ENCODE assay signal across 1 cellular context in genomic region chr13:99064624-99065249, GRCh38.
TF ChIP-seq lines count a peak whose summit lies in the region.

No MANE protein-coding gene starts in this region.

TF ChIP-seq in IMR-90, 13 proteins besides CTCF, POLR2A, EP300 and RAD21:
- TF ChIP-seq CHD1 (IDR thresholded peaks at IDR 0.05; ENCODE audit: low read depth, low read length) (no peak), NFE2L2 (IDR thresholded peaks at IDR 0.05; ENCODE audit: low read depth, low read length) (no peak), RCOR1 (IDR thresholded peaks at IDR 0.05; ENCODE audit: insufficient replicate concordance, low read length) (no peak), MAFK (IDR thresholded peaks at IDR 0.05; ENCODE audit: low read depth, low read length) (no peak), BHLHE40 (IDR thresholded peaks at IDR 0.05; ENCODE audit: low read depth, low read length) (no peak)
TF ChIP-seq in IMR-90: peak in this region for 0.
